Comparison of ENCODE assay signal across 8 cellular contexts in the genomic region with DNA sequence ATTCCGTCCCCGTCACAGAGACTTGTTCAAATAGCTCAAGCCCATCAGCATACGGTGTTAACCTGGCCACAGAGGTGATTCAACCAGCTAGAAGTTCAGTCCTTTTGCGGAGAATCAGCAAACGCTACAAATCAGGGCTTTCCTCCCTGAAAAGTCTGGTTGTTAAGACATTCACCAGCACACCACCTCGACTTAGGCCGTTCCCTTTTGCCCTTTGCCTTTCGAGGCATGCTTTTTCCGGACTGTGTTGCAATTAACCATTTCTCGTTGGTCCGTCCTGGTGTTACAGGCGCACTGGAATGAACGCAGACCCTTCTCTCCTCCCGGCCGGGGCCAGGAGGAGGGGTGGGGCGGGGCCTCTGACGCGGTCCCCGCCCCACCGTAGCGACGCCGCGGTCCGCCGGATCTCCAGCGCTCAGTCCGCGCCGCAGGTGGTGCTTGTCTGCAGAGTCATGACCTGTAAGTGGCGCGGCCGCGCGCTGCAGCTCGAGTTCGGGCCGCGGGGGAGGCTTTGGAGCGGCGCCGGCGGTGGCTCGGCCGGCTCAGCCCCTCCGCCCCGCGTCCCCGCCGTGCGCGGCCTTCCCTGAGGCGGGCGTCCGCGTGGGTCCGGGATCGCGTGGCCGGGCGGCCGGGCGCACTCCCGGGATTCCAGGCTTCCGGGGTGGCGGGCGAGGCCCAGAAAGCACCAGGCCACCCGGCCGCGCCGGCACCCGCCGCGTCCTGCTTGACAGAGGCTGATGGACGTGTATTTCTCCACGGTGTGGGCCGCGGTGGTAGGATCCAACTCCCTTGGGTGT. TPM values are rescaled to one million over a fixed set of nuclear protein-coding genes. Genes with fewer than 3 reads are reported as not detected.
DNase-seq lines count a peak whose midpoint lies in the region; ATAC-seq and TF ChIP-seq lines count a peak whose summit lies in the region.

TSS of gene NIT2 (plus strand) at position 418 of the 797 bp plus-strand sequence. CDS start at position 453, 35 bp downstream.

- no peak for TF ChIP-seq CTCF in GM12875 (IDR thresholded peaks at IDR 0.05; ENCODE audit: borderline replicate concordance, insufficient read depth, low read depth, low read length)
- peak in 1 of 12 donors; percentile 16 for TF ChIP-seq CTCF in heart left ventricle (IDR thresholded peaks at IDR 0.05)
- no peak for TF ChIP-seq CTCF in type B pancreatic cell (conservative IDR thresholded peaks at IDR 0.05)

- peaks cover 0 to 11% (median 5%) of the 10 kb centered on the region in 9 donors for H3K36me3 ChIP-seq in heart left ventricle

- peaks cover 7 to 30% (median 27%) of the 10 kb centered on the region in 3 donors for H3K4me1 Mint-ChIP-seq in T-cell
- peaks cover 11% of the 10 kb centered on the region for H3K4me1 Mint-ChIP-seq in type B pancreatic cell (ENCODE audit: unreplicated experiment)

- H3K27ac ChIP-seq in adipose tissue (ENCODE audit: low read depth, low read length) (no peak within 1 kb of the TSS), heart left ventricle (peak within 1 kb of the TSS; percentile 35 to 86 (median 82))

- intact Hi-C loops in heart left ventricle (cut with DNase I), result loop anchor here in 3 of 10 donors (2.0 to 10.0 kb wide), 4 partner anchors 50 to 74 kb away; partner anchors contain the start of genes LNP1 (in 2 of the 3), TOMM70 (in 2 of the 3) and TBC1D23 (in 1 of the 3)
- intact Hi-C loops in posterior cingulate gyrus (cut with DNase I), result no loop called here

- no peaks in the 10 kb centered on the region for H3K27me3 ChIP-seq in heart left ventricle

- DNase-seq in NCI-H1105 treated with DMSO at 0.1 percent for 48 hours (lab: John Stamatoyannopoulos, UW) (peak; percentile 72), T-cell (peak; percentile 47 to 78 (median 66)), heart left ventricle (peak; percentile 87 to 93 (median 92)), posterior cingulate gyrus (peak; percentile 44 to 97 (median 78)), type B pancreatic cell (ENCODE audit: extremely low spot score, unreplicated experiment) (peak; percentile 85)

- peak within 1 kb of the TSS; percentile 62 for H3K4me3 ChIP-seq in GM12875 (ENCODE audit: low read depth, low read length)
- peak within 1 kb of the TSS; percentile 57 to 80 (median 68) for H3K4me3 ChIP-seq in heart left ventricle

- H3K4me1 ChIP-seq in heart left ventricle, result peaks cover 0 to 20% (median 8%) of the 10 kb centered on the region in 12 donors

- CTCF ChIA-PET in T-cell (lab: Charles Lee), result interaction anchor here (0.5 to 1.3 kb wide), 7 partner anchors 9 to 1771 kb away, joined by 3 to 9 read pairs (median 4); partner anchors contain the start of gene LNP1 (in 1 of the 2)

- TF ChIP-seq POLR2A in heart left ventricle (IDR thresholded peaks at IDR 0.05), result peak in 1 of 2 donors; percentile 72

- H3K27me3 Mint-ChIP-seq in T-cell, result no peaks in the 10 kb centered on the region
- H3K27me3 Mint-ChIP-seq in type B pancreatic cell, result no peaks in the 10 kb centered on the region

- peak within 1 kb of the TSS; percentile 91 to 97 for H3K27ac Mint-ChIP-seq in T-cell
- H3K27ac Mint-ChIP-seq in type B pancreatic cell, result peak within 1 kb of the TSS; percentile 87

- 0 to 2% (median 1%) methylated on average over 57 to 78 of the region's 78 CpGs for WGBS in adipose tissue, 3 donors
- 1 to 2% (median 1%) methylated on average over 20 to 78 of the region's 78 CpGs for WGBS in heart left ventricle, 4 donors

- ATAC-seq in HG02642 (IDR thresholded peaks at IDR 0.05; ENCODE audit: poor library complexity, unreplicated experiment) (peak; percentile 95), T-cell (replicated peaks in 1 of 4) (peak; percentile 95 to 99 (median 98)), heart left ventricle (peak; percentile 80 to 98 (median 98))

- H3K9me3 ChIP-seq in heart left ventricle, result no peaks in the 10 kb centered on the region

- POLR2A ChIA-PET in T-cell (lab: Charles Lee), result interaction anchor here (0.6 to 1.0 kb wide), 7 partner anchors 8 to 1493 kb away, joined by 3 to 5 read pairs (median 3); partner anchors contain the start of gene LNP1 (in 1 of the 2)

- H3K36me3 Mint-ChIP-seq in T-cell, result peaks cover 7% of the 10 kb centered on the region
- H3K36me3 Mint-ChIP-seq in type B pancreatic cell, result peaks cover 3% of the 10 kb centered on the region

- H3K9me3 Mint-ChIP-seq in T-cell, result no peaks in the 10 kb centered on the region
- H3K9me3 Mint-ChIP-seq in type B pancreatic cell, result no peaks in the 10 kb centered on the region

- H3K4me3 Mint-ChIP-seq in T-cell, result peak within 1 kb of the TSS; percentile 89 to 95 (median 92)
- H3K4me3 Mint-ChIP-seq in type B pancreatic cell, result peak within 1 kb of the TSS; percentile 92

RNA-seq across cellular contexts. Expression of gene NIT2, which starts in this region (rescaled TPM):
- 10 to 100 TPM; 23.2 to 42.1 (median 30.9) TPM for total RNA-seq in T-cell
- 10 to 100 TPM; 15.5 to 49.0 (median 30.1) TPM for polyA plus RNA-seq in adipose tissue
- 10 to 100 TPM; 11.6 to 50.9 (median 43.9) TPM for total RNA-seq in heart left ventricle
- polyA plus RNA-seq in heart left ventricle, result 10 to 100 TPM; 12.3 to 19.7 TPM
- 33.2 and 34.5 TPM in 2 replicates for total RNA-seq in type B pancreatic cell (ENCODE audit: low replicate concordance)
